Comparison of ENCODE assay signal across 2 cellular contexts in the genomic region with DNA sequence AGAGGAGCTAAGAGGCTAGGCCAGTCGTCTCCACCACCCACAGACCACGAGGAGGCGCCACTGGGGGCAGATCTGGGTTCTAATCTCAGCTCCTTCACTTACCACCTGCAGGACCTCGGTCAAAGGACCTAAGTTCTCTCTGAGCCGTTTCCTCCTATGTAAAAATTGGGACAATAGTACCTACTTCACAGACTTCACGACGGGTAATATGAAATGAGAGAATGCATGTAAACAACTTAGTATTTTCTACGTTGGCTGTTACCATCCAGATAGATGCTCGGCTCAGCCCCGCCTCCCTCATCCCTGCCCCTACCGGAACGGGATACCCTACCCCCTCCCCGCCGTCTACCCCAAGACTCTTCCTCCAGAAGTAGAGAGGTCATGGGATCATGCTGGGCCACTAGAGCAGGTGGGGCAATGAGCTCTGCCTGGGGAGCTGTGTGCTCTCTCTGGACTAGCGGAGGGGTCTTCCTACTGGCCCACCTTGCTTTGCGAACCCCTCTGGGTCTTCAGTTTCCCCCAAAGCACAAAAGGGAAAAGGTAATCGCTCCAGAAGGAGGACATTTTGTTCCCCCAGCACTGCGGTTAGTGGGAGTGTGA.
TF ChIP-seq lines count a peak whose summit lies in the region.

No MANE protein-coding gene starts in this region.

TF ChIP-seq in IMR-90, 13 proteins besides CTCF, POLR2A, EP300 and RAD21:
- TF ChIP-seq SMC3 (IDR thresholded peaks at IDR 0.05; ENCODE audit: low read depth, low read length) (peak; percentile 40; the same call in 1 of the 2 replicates), MXI1 (IDR thresholded peaks at IDR 0.05; ENCODE audit: borderline replicate concordance, low read depth, low read length) (no peak)

TF ChIP-seq in WTC11, 78 proteins besides CTCF, POLR2A, EP300 and RAD21:
- TF ChIP-seq, protein P1, sequence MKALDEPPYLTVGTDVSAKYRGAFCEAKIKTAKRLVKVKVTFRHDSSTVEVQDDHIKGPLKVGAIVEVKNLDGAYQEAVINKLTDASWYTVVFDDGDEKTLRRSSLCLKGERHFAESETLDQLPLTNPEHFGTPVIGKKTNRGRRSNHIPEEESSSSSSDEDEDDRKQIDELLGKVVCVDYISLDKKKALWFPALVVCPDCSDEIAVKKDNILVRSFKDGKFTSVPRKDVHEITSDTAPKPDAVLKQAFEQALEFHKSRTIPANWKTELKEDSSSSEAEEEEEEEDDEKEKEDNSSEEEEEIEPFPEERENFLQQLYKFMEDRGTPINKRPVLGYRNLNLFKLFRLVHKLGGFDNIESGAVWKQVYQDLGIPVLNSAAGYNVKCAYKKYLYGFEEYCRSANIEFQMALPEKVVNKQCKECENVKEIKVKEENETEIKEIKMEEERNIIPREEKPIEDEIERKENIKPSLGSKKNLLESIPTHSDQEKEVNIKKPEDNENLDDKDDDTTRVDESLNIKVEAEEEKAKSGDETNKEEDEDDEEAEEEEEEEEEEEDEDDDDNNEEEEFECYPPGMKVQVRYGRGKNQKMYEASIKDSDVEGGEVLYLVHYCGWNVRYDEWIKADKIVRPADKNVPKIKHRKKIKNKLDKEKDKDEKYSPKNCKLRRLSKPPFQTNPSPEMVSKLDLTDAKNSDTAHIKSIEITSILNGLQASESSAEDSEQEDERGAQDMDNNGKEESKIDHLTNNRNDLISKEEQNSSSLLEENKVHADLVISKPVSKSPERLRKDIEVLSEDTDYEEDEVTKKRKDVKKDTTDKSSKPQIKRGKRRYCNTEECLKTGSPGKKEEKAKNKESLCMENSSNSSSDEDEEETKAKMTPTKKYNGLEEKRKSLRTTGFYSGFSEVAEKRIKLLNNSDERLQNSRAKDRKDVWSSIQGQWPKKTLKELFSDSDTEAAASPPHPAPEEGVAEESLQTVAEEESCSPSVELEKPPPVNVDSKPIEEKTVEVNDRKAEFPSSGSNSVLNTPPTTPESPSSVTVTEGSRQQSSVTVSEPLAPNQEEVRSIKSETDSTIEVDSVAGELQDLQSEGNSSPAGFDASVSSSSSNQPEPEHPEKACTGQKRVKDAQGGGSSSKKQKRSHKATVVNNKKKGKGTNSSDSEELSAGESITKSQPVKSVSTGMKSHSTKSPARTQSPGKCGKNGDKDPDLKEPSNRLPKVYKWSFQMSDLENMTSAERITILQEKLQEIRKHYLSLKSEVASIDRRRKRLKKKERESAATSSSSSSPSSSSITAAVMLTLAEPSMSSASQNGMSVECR (CRISPR knock-in tag; IDR thresholded peaks at IDR 0.05; ENCODE audit: borderline replicate concordance) = peak; percentile 30; the same call in 1 of the 2 replicates
- no peak for TF ChIP-seq NFATC4 (CRISPR knock-in tag; IDR thresholded peaks at IDR 0.05)
- TF ChIP-seq, protein P2, sequence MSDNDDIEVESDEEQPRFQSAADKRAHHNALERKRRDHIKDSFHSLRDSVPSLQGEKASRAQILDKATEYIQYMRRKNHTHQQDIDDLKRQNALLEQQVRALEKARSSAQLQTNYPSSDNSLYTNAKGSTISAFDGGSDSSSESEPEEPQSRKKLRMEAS (CRISPR knock-in tag; IDR thresholded peaks at IDR 0.05) = 0 out of 2 replicates have a peak, but pooled peaks have one; percentile 6
TF ChIP-seq in WTC11: peak in this region for 2.
